In the genomic region with DNA sequence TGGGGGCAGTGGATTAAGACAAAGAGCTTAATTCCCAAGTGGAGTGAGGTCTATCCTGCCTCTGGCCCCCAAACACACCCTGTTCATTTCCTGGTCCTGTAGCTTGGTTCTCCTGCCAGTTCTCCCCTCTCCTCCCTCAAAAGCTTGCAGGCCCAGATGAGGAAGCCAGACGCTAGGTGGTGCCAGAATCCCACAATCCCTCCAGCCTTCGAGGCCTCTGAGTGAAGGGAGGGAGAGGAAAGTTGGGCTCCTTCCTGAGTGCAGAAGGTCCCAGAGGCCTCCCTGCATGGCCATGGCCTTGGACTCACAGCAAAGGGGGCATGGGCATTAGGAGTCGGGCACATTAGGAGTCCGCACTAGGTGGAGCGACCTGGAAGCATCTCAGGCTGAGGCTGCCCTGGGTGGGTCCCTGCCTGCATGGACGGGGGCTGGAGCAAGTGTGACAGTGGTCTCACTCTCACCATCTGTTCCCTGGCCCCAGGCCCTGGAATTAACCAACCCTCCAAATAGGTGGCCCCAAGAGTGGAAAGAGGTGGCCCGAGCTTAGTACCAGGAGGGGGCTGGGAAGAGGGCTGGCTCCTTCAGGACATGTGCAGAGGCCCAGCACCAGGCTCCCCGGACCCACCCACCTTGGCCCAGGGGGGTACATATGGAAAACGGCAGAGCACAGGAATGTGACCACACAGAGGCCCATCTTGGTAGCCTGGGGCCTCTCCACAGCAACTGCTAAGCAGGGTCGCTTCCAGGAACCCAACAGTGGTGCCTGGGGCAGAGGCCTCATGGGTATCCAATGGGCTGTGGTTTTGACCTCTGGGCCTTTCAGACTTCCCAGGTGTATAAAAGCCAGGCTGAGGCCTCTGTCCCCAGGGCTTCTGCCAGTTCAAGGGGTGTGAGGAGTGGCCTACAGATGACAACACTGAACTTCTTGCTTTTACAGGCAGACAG, we compare ENCODE assay signal across 8 cellular contexts. TPM values are rescaled to one million over a fixed set of nuclear protein-coding genes. Genes with fewer than 3 reads are reported as not detected.
DNase-seq lines count a peak whose midpoint lies in the region; ATAC-seq and TF ChIP-seq lines count a peak whose summit lies in the region.

No MANE protein-coding gene starts in this region.

- no peaks in the 10 kb centered on the region for H3K36me3 ChIP-seq in IMR-90 (ENCODE audit: control insufficient read depth, insufficient read depth, low read length)
- H3K36me3 ChIP-seq in Panc1 (ENCODE audit: control insufficient read depth, insufficient read depth, low read length): no peaks in the 10 kb centered on the region
- H3K36me3 ChIP-seq in gastroesophageal sphincter: no peaks in the 10 kb centered on the region

- no peak overlapping the region for H3K56ac ChIP-seq in IMR-90 (ENCODE audit: extremely low read depth, insufficient read depth, low read length)

- TF ChIP-seq RAD21 in IMR-90 (IDR thresholded peaks at IDR 0.05; ENCODE audit: low read length): peak; percentile 71

- H2BK120ac ChIP-seq in IMR-90 (ENCODE audit: low read depth, low read length): no peak overlapping the region

- no peak overlapping the region for H4K5ac ChIP-seq in IMR-90 (ENCODE audit: low read depth, low read length)

- H4K91ac ChIP-seq in IMR-90 (ENCODE audit: insufficient read depth, low read depth, low read length): no peak overlapping the region

- dilution Hi-C loops in IMR-90 (cut with HindIII; ENCODE audit: low sequenced_read_pairs, unreplicated experiment): no loop called here

- H4K20me1 ChIP-seq in IMR-90 (ENCODE audit: insufficient read depth, low read length): no peaks in the 10 kb centered on the region

- H3K4me1 ChIP-seq in IMR-90 (ENCODE audit: control insufficient read depth, insufficient read depth, low read length) (peaks cover 5% of the 10 kb centered on the region; the same call in 1 of the 2 replicates), Panc1 (ENCODE audit: control insufficient read depth, insufficient read depth, low read length) (peaks cover 20% of the 10 kb centered on the region), gastroesophageal sphincter (peaks cover 0 to 78% (median 19%) of the 10 kb centered on the region in 3 donors)

- H3K27ac ChIP-seq in IMR-90 (ENCODE audit: insufficient read depth, low read length): no peak overlapping the region
- H3K27ac ChIP-seq in Panc1 (ENCODE audit: low read length): no peak overlapping the region
- H3K27ac ChIP-seq in dorsolateral prefrontal cortex: no peak overlapping the region
- no peak overlapping the region for H3K27ac ChIP-seq in gastroesophageal sphincter

- no peaks in the 10 kb centered on the region for H3K9me1 ChIP-seq in IMR-90 (ENCODE audit: insufficient read depth, low read length)

- ATAC-seq in IMR-90 (ENCODE audit: low read depth) (peak; percentile 65), Panc1 (peak; percentile 65), T-cell (replicated peaks in 1 of 4) (no peak), gastroesophageal sphincter (no peak), GM21576 (IDR thresholded peaks at IDR 0.05; ENCODE audit: unreplicated experiment) (no peak)

- H3K27ac Mint-ChIP-seq in T-cell: peak overlapping the region in 1 of 2 donors; percentile 36

- no peaks in the 10 kb centered on the region for H3K79me1 ChIP-seq in IMR-90 (ENCODE audit: low read depth in 1 of 2, low read length in 2 of 2)

- H3K36me3 Mint-ChIP-seq in T-cell: no peaks in the 10 kb centered on the region

- H3K9me3 ChIP-seq in IMR-90 (ENCODE audit: control insufficient read depth, insufficient read depth, low read length) (no peaks in the 10 kb centered on the region), Panc1 (ENCODE audit: control insufficient read depth, insufficient read depth, low read depth, low read length) (no peaks in the 10 kb centered on the region), gastroesophageal sphincter (no peaks in the 10 kb centered on the region)

- POLR2A ChIA-PET in IMR-90 (lab: Charles Lee; ENCODE audit: unreplicated experiment): no interaction called here
- POLR2A ChIA-PET in Panc1 (lab: Charles Lee): no interaction called here
- POLR2A ChIA-PET in T-cell (lab: Charles Lee): no interaction called here

- no peak overlapping the region for H3K23ac ChIP-seq in IMR-90 (ENCODE audit: low read depth, low read length)

- no peak overlapping the region for H2BK20ac ChIP-seq in IMR-90 (ENCODE audit: low read depth, low read length)

- no peak overlapping the region for H2BK15ac ChIP-seq in IMR-90 (ENCODE audit: low read depth, low read length)

- in situ Hi-C loops in IMR-90 (cut with MboI; ENCODE audit: low sequenced_read_pairs) (no loop called here), Panc1 (cut with HindIII; ENCODE audit: low pct_unique_long_range_greater_than_20kb, low sequenced_read_pairs) (loop anchor here (25.0 kb wide), 1 partner anchor 382 kb away; no protein-coding TSS in a partner anchor)

- H4K8ac ChIP-seq in IMR-90 (ENCODE audit: low read depth in 2 of 2, low read length in 2 of 2): no peak overlapping the region

- CTCF ChIA-PET in IMR-90 (lab: Yijun Ruan, JAX) (interaction anchor here (0.6 to 1.8 kb wide), 8 partner anchors 11 to 1186 kb away, joined by 3 to 12 read pairs (median 4); no protein-coding TSS in a partner anchor), Panc1 (lab: Charles Lee) (interaction anchor here (0.7 to 3.7 kb wide), 8 partner anchors 12 to 393 kb away, joined by 3 to 25 read pairs (median 6); no protein-coding TSS in a partner anchor), T-cell (lab: Charles Lee) (interaction anchor here (0.6 to 5.0 kb wide), 6 partner anchors 12 to 921 kb away, joined by 3 to 56 read pairs (median 4); no protein-coding TSS in a partner anchor)

- no peaks in the 10 kb centered on the region for H3K27me3 Mint-ChIP-seq in T-cell

- TF ChIP-seq CTCF in IMR-90 (conservative IDR thresholded peaks at IDR 0.05; ENCODE audit: low read depth, low read length): peak; percentile 66
- peak; percentile 90 for TF ChIP-seq CTCF in Panc1 (IDR thresholded peaks at IDR 0.05)
- TF ChIP-seq CTCF in dorsolateral prefrontal cortex (IDR thresholded peaks at IDR 0.05 in 54 of 56, conservative IDR thresholded peaks at IDR 0.05 in 2 of 56; ENCODE audit: low read depth in 1 of 56, partially characterized antibody in 56 of 56): peak in 52 of 56 donors; percentile 26 to 70 (median 48)
- TF ChIP-seq CTCF in gastroesophageal sphincter (IDR thresholded peaks at IDR 0.05): peak in 2 of 4 experiments; percentile 15 to 51

- peaks cover 58 to 67% (median 65%) of the 10 kb centered on the region in 3 donors for H3K4me1 Mint-ChIP-seq in T-cell

- TF ChIP-seq EP300 in gastroesophageal sphincter (IDR thresholded peaks at IDR 0.05): no peak

- intact Hi-C loops in IMR-90 (cut with micrococcal nuclease) (loop anchor here (1.0 kb wide), 2 partner anchors 128 to 234 kb away; no protein-coding TSS in a partner anchor), Panc1 (cut with micrococcal nuclease; ENCODE audit: unreplicated experiment) (loop anchor here (5.0 kb wide), 1 partner anchor 233 kb away; no protein-coding TSS in a partner anchor), dorsolateral prefrontal cortex (cut with DNase I) (loop anchor here (2.0 to 10.0 kb wide), 4 partner anchors 128 to 585 kb away; a partner anchor contains a TSS)

- TF ChIP-seq POLR2A in IMR-90 (IDR thresholded peaks at IDR 0.05; ENCODE audit: low read depth, low read length) (no peak), gastroesophageal sphincter (IDR thresholded peaks at IDR 0.05) (no peak)

- DNase-seq in DMS79 treated with DMSO at 0.1 percent for 48 hours (lab: John Stamatoyannopoulos, UW): peak; percentile 59
- DNase-seq in IMR-90: peak; percentile 63
- DNase-seq in Panc1 (ENCODE audit: low read depth, low spot score): no peak
- peak in 5 of 10 donors; percentile 44 to 69 (median 66) for DNase-seq in dorsolateral prefrontal cortex
- peak; percentile 65 for DNase-seq in mucosa of gallbladder (ENCODE audit: low spot score)
- DNase-seq in T-cell: no peak

- no peaks in the 10 kb centered on the region for H3K9me3 Mint-ChIP-seq in T-cell

- H3K4me3 ChIP-seq in IMR-90 (ENCODE audit: insufficient read depth, low read depth, low read length): no peak overlapping the region
- H3K4me3 ChIP-seq in Panc1 (ENCODE audit: low read depth in 2 of 2, low read length in 2 of 2): no peak overlapping the region
- no peak overlapping the region for H3K4me3 ChIP-seq in dorsolateral prefrontal cortex
- H3K4me3 ChIP-seq in gastroesophageal sphincter: no peak overlapping the region

- no peak overlapping the region for H2BK5ac ChIP-seq in IMR-90 (ENCODE audit: low read depth, low read length, poor library complexity, severe bottlenecking)

- BruUV-seq in IMR-90 (replicated peaks; lab: Mats Ljungman, UMichigan) (no TSS peak), Panc1 (replicated peaks; lab: Mats Ljungman, UMichigan) (no TSS peak)

- H3K4me2 ChIP-seq in IMR-90 (ENCODE audit: low read depth, low read length): no peak overlapping the region

- H2AFZ ChIP-seq in IMR-90 (replicated peaks; ENCODE audit: low read length, poor library complexity): peak overlapping the region; percentile 13

- no peak overlapping the region for H2AK9ac ChIP-seq in IMR-90 (replicated peaks; ENCODE audit: low read depth, low read length, poor library complexity)

- H2AK5ac ChIP-seq in IMR-90 (ENCODE audit: low read depth, low read length): no peak overlapping the region; the same call in 1 of the 2 replicates

- H3K18ac ChIP-seq in IMR-90 (ENCODE audit: low read depth, low read length): no peak overlapping the region

- H3K27me3 ChIP-seq in IMR-90 (ENCODE audit: control insufficient read depth, insufficient read depth, low read length) (no peaks in the 10 kb centered on the region; the same call in 1 of the 2 replicates), Panc1 (ENCODE audit: control insufficient read depth, insufficient read depth, low read length) (no peaks in the 10 kb centered on the region; the same call in 1 of the 2 replicates), dorsolateral prefrontal cortex (peaks cover 0 to 5% (median 0%) of the 10 kb centered on the region in 45 donors), gastroesophageal sphincter (peaks cover 19% of the 10 kb centered on the region)

- no peak overlapping the region for H3K4ac ChIP-seq in IMR-90 (ENCODE audit: low read depth, low read length)

- H3K9ac ChIP-seq in IMR-90 (ENCODE audit: low read depth, low read length): no peak overlapping the region

- H3K4me3 Mint-ChIP-seq in T-cell: no peak overlapping the region

- H3K14ac ChIP-seq in IMR-90 (replicated peaks; ENCODE audit: low read depth, low read length): no peak overlapping the region

- 0% methylated on average over 1 of the region's 10 CpGs; no CpG with 5 or more reads in 1 of the 2 experiments for WGBS in IMR-90 (ENCODE audit: extremely low coverage in 2 of 2, insufficient read length in 1 of 2), 2 experiments
- 100% methylated on average over 1 of the region's 10 CpGs; no CpG with 5 or more reads in 1 of the 2 donors for WGBS in gastroesophageal sphincter (ENCODE audit: low coverage in 1 of 2), 2 donors

RNA-seq across cellular contexts. Expression of a gene that starts 5.2 kb away (rescaled TPM):
- total RNA-seq in IMR-90 (2012; rRNA removed) (not detected in 2 replicates), Panc1 (2021; ENCODE audit: unreplicated experiment) (0.39 TPM), dorsolateral prefrontal cortex (10 to 100 TPM in 5 of 120 experiments, 1 to 10 TPM in 115; 1.5 to 14.9 (median 4.6) TPM), mucosa of gallbladder (1,539 TPM), T-cell (10 to 100 TPM in 4 of 5 donors, 1 to 10 TPM in 1; 4.3 to 26.0 (median 14.7) TPM), gastroesophageal sphincter (1 to 10 TPM in 2 of 4 donors, under 1 TPM in 2; 0.50 to 3.0 (median 1.2) TPM)
- 0.09 TPM in 1 of 2 replicates, not detected in the other for polyA plus RNA-seq in IMR-90 (2012; rRNA removed)
- not detected in 2 replicates for polyA plus RNA-seq in IMR-90 (2012; cell fraction: cytosol; rRNA removed)
- 0.04 and 0.07 TPM in 2 replicates for polyA plus RNA-seq in IMR-90 (2012; cell fraction: nucleus; rRNA removed; ENCODE audit: low replicate concordance)
- polyA plus RNA-seq in Panc1 (2012; ENCODE audit: insufficient read length): not detected

RNA-seq across cellular contexts. Expression of a gene that starts 22.4 kb away (rescaled TPM):
- total RNA-seq in IMR-90 (2012; rRNA removed): not detected in 2 replicates
- polyA plus RNA-seq in IMR-90 (2012; rRNA removed): not detected in 2 replicates
- not detected in 2 replicates for polyA plus RNA-seq in IMR-90 (2012; cell fraction: cytosol; rRNA removed)
- not detected in 2 replicates for polyA plus RNA-seq in IMR-90 (2012; cell fraction: nucleus; rRNA removed; ENCODE audit: low replicate concordance)
- 1.6 TPM for total RNA-seq in Panc1 (2021; ENCODE audit: unreplicated experiment)
- 1.1 TPM for polyA plus RNA-seq in Panc1 (2012; ENCODE audit: insufficient read length)
- 10 to 100 TPM; 16.1 to 61.7 (median 35.6) TPM for total RNA-seq in dorsolateral prefrontal cortex
- 8.0 TPM for total RNA-seq in mucosa of gallbladder
- total RNA-seq in T-cell: 1 to 10 TPM in 2 of 5 donors, under 1 TPM in 3; 0.15 to 2.4 (median 0.96) TPM
- total RNA-seq in gastroesophageal sphincter: 1 to 10 TPM in 1 of 4 donors, under 1 TPM in 3; 0.35 to 2.5 (median 0.73) TPM

RNA-seq across cellular contexts. Expression of a gene that starts 57.1 kb away (rescaled TPM):
- total RNA-seq in IMR-90 (2012; rRNA removed): not detected in 2 replicates
- 0.32 and 0.36 TPM in 2 replicates for polyA plus RNA-seq in IMR-90 (2012; rRNA removed)
- 0.12 TPM in 1 of 2 replicates, not detected in the other for polyA plus RNA-seq in IMR-90 (2012; cell fraction: cytosol; rRNA removed)
- 0.07 and 0.13 TPM in 2 replicates for polyA plus RNA-seq in IMR-90 (2012; cell fraction: nucleus; rRNA removed; ENCODE audit: low replicate concordance)
- 0.54 TPM for total RNA-seq in Panc1 (2021; ENCODE audit: unreplicated experiment)
- 0.16 TPM for polyA plus RNA-seq in Panc1 (2012; ENCODE audit: insufficient read length)
- total RNA-seq in dorsolateral prefrontal cortex: 100 to 1,000 TPM; 188 to 567 (median 374) TPM
- total RNA-seq in mucosa of gallbladder: 185 TPM
- under 1 TPM in 3 of 5 donors, not detected in 2; 0.38 to 0.73 (median 0.53) TPM for total RNA-seq in T-cell
- 10 to 100 TPM; 28.6 to 76.7 (median 74.4) TPM for total RNA-seq in gastroesophageal sphincter

Comparison
In these comparisons a context has a peak if more than half of its experiments do, and no peak if none do; other contexts are left out.
1. DNase-seq: peak in DMS79 treated with DMSO at 0.1 percent for 48 hours (single experiment), IMR-90 (single experiment) and mucosa of gallbladder (single experiment); none in Panc1 (single experiment) and T-cell (0 of 34).
2. ATAC-seq: peak in IMR-90 (single experiment) and Panc1 (single experiment); none in T-cell (0 of 4), gastroesophageal sphincter (single experiment) and GM21576 (single experiment).
3. RNA of a gene that starts 5.2 kb away (total RNA-seq): 1,539 TPM in mucosa of gallbladder (single experiment); 4.3 to 26.0 TPM in T-cell, 1.5 to 14.9 TPM in dorsolateral prefrontal cortex, 0.50 to 3.0 TPM in gastroesophageal sphincter, 0.39 TPM in Panc1 (single experiment) and not detected in IMR-90; every median in the first group is over 10 times any median in the second.
4. RNA of a gene that starts 57.1 kb away (total RNA-seq): 188 to 567 TPM in dorsolateral prefrontal cortex, 185 TPM in mucosa of gallbladder (single experiment) and 28.6 to 76.7 TPM in gastroesophageal sphincter; 0.54 TPM in Panc1 (single experiment), 0.38 to 0.73 TPM in T-cell and not detected in IMR-90; every median in the first group is over 10 times any median in the second.